In the genomic region with DNA sequence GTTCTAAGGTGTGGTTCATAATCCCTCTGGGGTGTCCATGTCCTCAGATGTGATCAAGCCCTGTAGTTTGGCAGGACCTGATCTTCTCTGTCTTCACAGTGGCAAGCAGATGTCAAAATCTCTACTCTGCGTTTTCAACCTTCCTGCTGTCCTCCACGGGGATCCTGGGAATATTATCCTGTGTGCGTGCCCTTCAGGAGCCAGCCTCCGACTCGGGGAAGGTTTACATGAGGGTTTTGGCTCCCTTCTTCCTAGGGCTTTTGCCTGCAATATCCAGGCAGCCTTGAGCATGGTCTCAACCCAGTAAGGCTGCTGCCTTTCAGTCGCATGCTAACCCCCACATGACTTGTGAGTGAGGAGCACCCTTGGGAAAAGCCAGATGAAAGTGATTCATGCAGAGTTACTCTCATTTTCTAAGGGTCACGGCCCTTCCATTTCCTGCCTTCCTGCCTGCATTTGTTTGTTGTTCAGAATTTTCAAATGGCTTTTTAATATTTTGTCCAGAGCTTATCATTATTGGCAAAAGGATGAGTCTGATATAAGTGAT, we compare ENCODE assay signal across 8 cellular contexts.
DNase-seq lines count a peak whose midpoint lies in the region; ATAC-seq and TF ChIP-seq lines count a peak whose summit lies in the region.

No MANE protein-coding gene starts in this region.

- no peak for TF ChIP-seq CTCF in CD8-positive, alpha-beta T cell (IDR thresholded peaks at IDR 0.05)
- TF ChIP-seq CTCF in kidney epithelial cell (IDR thresholded peaks at IDR 0.05; ENCODE audit: insufficient read depth, low read length, poor library complexity, severe bottlenecking) (no peak), tibial nerve (IDR thresholded peaks at IDR 0.05) (no peak)

- ATAC-seq in CD8-positive, alpha-beta T cell: no peak
- ATAC-seq in HG03432 (IDR thresholded peaks at IDR 0.05; ENCODE audit: unreplicated experiment): peak; percentile 37
- ATAC-seq in GM19455 (IDR thresholded peaks at IDR 0.05; ENCODE audit: unreplicated experiment): no peak
- ATAC-seq in esophagus mucosa: no peak

- peak overlapping the region; percentile 44 for H3K27ac ChIP-seq in CD8-positive, alpha-beta T cell (ENCODE audit: low read depth, low read length)
- peak overlapping the region in 3 of 4 donors; percentile 43 to 77 (median 61) for H3K27ac ChIP-seq in tibial nerve

- H3K9me3 ChIP-seq in CD8-positive, alpha-beta T cell (ENCODE audit: low read length): no peaks in the 10 kb centered on the region
- no peaks in the 10 kb centered on the region for H3K9me3 ChIP-seq in tibial nerve

- POLR2A ChIA-PET in CD8-positive, alpha-beta T cell (lab: Charles Lee): interaction anchor here (0.6 to 2.7 kb wide), 7 partner anchors 8 to 69 kb away, joined by 3 to 17 read pairs (median 5); no protein-coding TSS in a partner anchor

- WGBS in tibial nerve, 2 donors: 18 to 34% methylated on average over 7 of the region's 7 CpGs

- H3K27me3 ChIP-seq in CD8-positive, alpha-beta T cell (ENCODE audit: insufficient read depth, low read length): no peaks in the 10 kb centered on the region
- H3K27me3 ChIP-seq in kidney epithelial cell (ENCODE audit: control insufficient read depth, insufficient read depth, low read length): no peaks in the 10 kb centered on the region
- no peaks in the 10 kb centered on the region for H3K27me3 ChIP-seq in tibial nerve

- TF ChIP-seq POLR2A in tibial nerve (IDR thresholded peaks at IDR 0.05): no peak

- H3K27ac Mint-ChIP-seq in CD8-positive, alpha-beta T cell: peak overlapping the region; percentile 97
- peak overlapping the region; percentile 95 for H3K27ac Mint-ChIP-seq in activated naive CD8-positive, alpha-beta T cell treated with anti-CD3 and anti-CD28 coated beads for 36 hours

- H3K9me3 Mint-ChIP-seq in CD8-positive, alpha-beta T cell: peaks cover 2% of the 10 kb centered on the region
- peaks cover 9% of the 10 kb centered on the region for H3K9me3 Mint-ChIP-seq in activated naive CD8-positive, alpha-beta T cell treated with anti-CD3 and anti-CD28 coated beads for 36 hours

- H3K27me3 Mint-ChIP-seq in CD8-positive, alpha-beta T cell (ENCODE audit: low read depth): no peaks in the 10 kb centered on the region
- no peaks in the 10 kb centered on the region for H3K27me3 Mint-ChIP-seq in activated naive CD8-positive, alpha-beta T cell treated with anti-CD3 and anti-CD28 coated beads for 36 hours

- H3K4me1 ChIP-seq in CD8-positive, alpha-beta T cell (ENCODE audit: insufficient read depth, low read length): peaks cover 77% of the 10 kb centered on the region
- peaks cover 0 to 44% (median 22%) of the 10 kb centered on the region in 4 donors for H3K4me1 ChIP-seq in tibial nerve

- peaks cover 3% of the 10 kb centered on the region for H3K36me3 ChIP-seq in CD8-positive, alpha-beta T cell (ENCODE audit: insufficient read depth, low read length)
- H3K36me3 ChIP-seq in kidney epithelial cell (ENCODE audit: control insufficient read depth, insufficient read depth, low read length): no peaks in the 10 kb centered on the region
- H3K36me3 ChIP-seq in tibial nerve: no peaks in the 10 kb centered on the region

- peaks cover 89% of the 10 kb centered on the region for H3K4me1 Mint-ChIP-seq in CD8-positive, alpha-beta T cell (ENCODE audit: low read depth)
- H3K4me1 Mint-ChIP-seq in activated naive CD8-positive, alpha-beta T cell treated with anti-CD3 and anti-CD28 coated beads for 36 hours: peaks cover 83% of the 10 kb centered on the region

- DNase-seq in CD8-positive, alpha-beta T cell: no peak
- DNase-seq in activated naive CD8-positive, alpha-beta T cell treated with anti-CD3 and anti-CD28 coated beads for 36 hours: peak; percentile 38
- peak; percentile 63 for DNase-seq in kidney epithelial cell (ENCODE audit: low read depth)
- peak in 1 of 2 donors; percentile 60 for DNase-seq in tibial nerve (ENCODE audit: low spot score in 2 of 2)
- DNase-seq in GDM1 (lab: John Stamatoyannopoulos, UW): no peak

- intact Hi-C loops in CD8-positive, alpha-beta T cell (cut with DNase I, micrococcal nuclease): no loop called here

- peak in 1 of 2 donors; percentile 77 for TF ChIP-seq EP300 in tibial nerve (IDR thresholded peaks at IDR 0.05)

- peak overlapping the region; percentile 78 for H3K4me3 Mint-ChIP-seq in CD8-positive, alpha-beta T cell
- H3K4me3 Mint-ChIP-seq in activated naive CD8-positive, alpha-beta T cell treated with anti-CD3 and anti-CD28 coated beads for 36 hours: peak overlapping the region; percentile 59

- CTCF ChIA-PET in CD8-positive, alpha-beta T cell (lab: Charles Lee): interaction anchor here (1.1 to 2.0 kb wide), 2 partner anchors 15 to 214 kb away, joined by 4 to 9 read pairs; no protein-coding TSS in a partner anchor

- peak overlapping the region; percentile 16 for H3K4me3 ChIP-seq in CD8-positive, alpha-beta T cell (ENCODE audit: low read depth, low read length)
- H3K4me3 ChIP-seq in kidney epithelial cell (ENCODE audit: low read depth, low read length) (no peak overlapping the region), tibial nerve (no peak overlapping the region)

- peaks cover 16% of the 10 kb centered on the region for H3K36me3 Mint-ChIP-seq in CD8-positive, alpha-beta T cell
- peaks cover 63% of the 10 kb centered on the region for H3K36me3 Mint-ChIP-seq in activated naive CD8-positive, alpha-beta T cell treated with anti-CD3 and anti-CD28 coated beads for 36 hours

Comparison
In these comparisons a context has a peak if more than half of its experiments do, and no peak if none do; other contexts are left out.
1. DNase-seq: peak in activated naive CD8-positive, alpha-beta T cell treated with anti-CD3 and anti-CD28 coated beads for 36 hours (single experiment) and kidney epithelial cell (single experiment); none in CD8-positive, alpha-beta T cell (0 of 7) and GDM1 (single experiment).